In the genomic region with DNA sequence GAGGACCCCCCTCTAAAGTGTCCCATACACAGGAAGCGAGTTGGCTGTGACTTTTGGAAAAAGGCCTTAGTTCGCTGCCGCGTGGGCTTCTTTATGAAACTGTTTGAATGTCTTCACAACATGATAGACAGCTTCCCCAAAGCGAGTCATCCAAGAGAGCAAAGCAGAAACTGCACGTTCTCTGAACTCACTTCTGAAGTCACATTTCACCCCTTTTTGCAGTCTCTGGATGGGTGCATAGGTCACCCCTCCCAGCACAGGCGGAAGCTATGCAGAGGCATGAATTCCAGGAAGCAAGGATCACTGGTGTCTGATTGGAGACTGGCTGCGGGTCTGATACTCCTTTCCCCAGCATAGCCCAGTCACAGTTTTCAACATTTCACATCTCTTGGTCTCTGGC, we compare ENCODE assay signal across 23 cellular contexts. TPM values are rescaled to one million over a fixed set of nuclear protein-coding genes. Genes with fewer than 3 reads are reported as not detected.
DNase-seq lines count a peak whose midpoint lies in the region; ATAC-seq lines count a peak whose summit lies in the region.
"Had no signal": no experiment of that assay in that cellular context is flagged by ENCODE, and none has a peak within 500 bp of the region (broad histone marks: within the 10 kb centered on the region; RNA-seq: fewer than 3 reads in every experiment).

No MANE protein-coding gene starts in this region.

- H3K36me3 Mint-ChIP-seq in activated T-cell treated with anti-CD3 and anti-CD28 coated beads, Interleukin-2, amount 50 U/mL, for 24 hours (ENCODE audit: low read depth) = peaks cover 84% of the 10 kb centered on the region
- H3K36me3 Mint-ChIP-seq in activated naive CD8-positive, alpha-beta T cell treated with anti-CD3 and anti-CD28 coated beads for 36 hours = peaks cover 38% of the 10 kb centered on the region
- H3K36me3 Mint-ChIP-seq in stimulated activated effector memory CD8-positive, alpha-beta T cell treated with anti-CD3 and anti-CD28 coated beads, Interleukin-12 subunit alpha, Interleukin-12 subunit beta, amount 100 ng/mL, for 72 hours = no peaks in the 10 kb centered on the region

- H3K27me3 Mint-ChIP-seq in activated T-cell treated with anti-CD3 and anti-CD28 coated beads, Interleukin-2, amount 50 U/mL, for 24 hours = no peaks in the 10 kb centered on the region
- H3K27me3 Mint-ChIP-seq in activated naive CD8-positive, alpha-beta T cell treated with anti-CD3 and anti-CD28 coated beads for 36 hours = no peaks in the 10 kb centered on the region
- H3K27me3 Mint-ChIP-seq: activated naive CD4-positive, alpha-beta T cell treated with anti-CD3 and anti-CD28 coated beads, Interleukin-2, amount 10 ng/mL, durations not matched to agents 7 days and 5 days had no signal

- no peak overlapping the region for H3K4me3 Mint-ChIP-seq in activated T-cell treated with anti-CD3 and anti-CD28 coated beads, Interleukin-2, amount 50 U/mL, for 24 hours
- no peak overlapping the region for H3K4me3 Mint-ChIP-seq in activated naive CD8-positive, alpha-beta T cell treated with anti-CD3 and anti-CD28 coated beads for 36 hours
- no peak overlapping the region for H3K4me3 Mint-ChIP-seq in stimulated activated effector memory CD8-positive, alpha-beta T cell treated with anti-CD3 and anti-CD28 coated beads, Interleukin-12 subunit alpha, Interleukin-12 subunit beta, amount 100 ng/mL, for 72 hours
- H3K4me3 Mint-ChIP-seq: activated naive CD4-positive, alpha-beta T cell treated with anti-CD3 and anti-CD28 coated beads, Interleukin-2, amount 10 ng/mL, durations not matched to agents 7 days and 5 days; endodermal cell; nephron progenitor cell had no signal

- H3K9me3 Mint-ChIP-seq in activated T-cell treated with anti-CD3 and anti-CD28 coated beads, Interleukin-2, amount 50 U/mL, for 24 hours = no peaks in the 10 kb centered on the region
- no peaks in the 10 kb centered on the region for H3K9me3 Mint-ChIP-seq in activated naive CD8-positive, alpha-beta T cell treated with anti-CD3 and anti-CD28 coated beads for 36 hours
- H3K9me3 Mint-ChIP-seq in stimulated activated effector memory CD8-positive, alpha-beta T cell treated with anti-CD3 and anti-CD28 coated beads, Interleukin-12 subunit alpha, Interleukin-12 subunit beta, amount 100 ng/mL, for 72 hours = no peaks in the 10 kb centered on the region
- H3K9me3 Mint-ChIP-seq: activated naive CD4-positive, alpha-beta T cell treated with anti-CD3 and anti-CD28 coated beads, Interleukin-2, amount 10 ng/mL, durations not matched to agents 7 days and 5 days; endodermal cell; nephron progenitor cell had no signal

- no peak for DNase-seq in activated T-cell treated with anti-CD3 and anti-CD28 coated beads, Interleukin-2, amount 50 U/mL, for 24 hours
- DNase-seq in activated T-cell treated with anti-CD3 and anti-CD28 coated beads, Interleukin-2, amount 50 U/mL, for 1 hour = no peak
- no peak for DNase-seq in activated naive CD8-positive, alpha-beta T cell treated with anti-CD3 and anti-CD28 coated beads for 36 hours
- DNase-seq in left lobe of liver (ENCODE audit: low spot score) (no peak), HUDEP-2 (lab: John Stamatoyannopoulos, UW; ENCODE audit: unreplicated experiment in 76 of 76) (no peak), islet precursor cell (no peak), KG1 (lab: John Stamatoyannopoulos, UW) (no peak)
- DNase-seq in stimulated activated effector memory CD8-positive, alpha-beta T cell treated with anti-CD3 and anti-CD28 coated beads, Interleukin-12 subunit alpha, Interleukin-12 subunit beta, amount 100 ng/mL, for 72 hours (ENCODE audit: low spot score in 2 of 2) = no peak
- DNase-seq: ACHN; activated naive CD4-positive, alpha-beta T cell treated with anti-CD3 and anti-CD28 coated beads, Interleukin-2, amount 10 ng/mL, durations not matched to agents 7 days and 5 days; anterior cingulate cortex; BE2C; colonic mucosa; endodermal cell; NCI-H1417; NCI-H2029 treated with DMSO at 0.1 percent for 48 hours; NCI-H2227 treated with DMSO at 0.1 percent for 48 hours; NCI-H69; nephron progenitor cell; SHP77 treated with DMSO at 0.1 percent for 48 hours; spleen; T-helper 9 cell had no signal

- H3K4me1 Mint-ChIP-seq in activated T-cell treated with anti-CD3 and anti-CD28 coated beads, Interleukin-2, amount 50 U/mL, for 24 hours (ENCODE audit: low read depth) = peaks cover 18% of the 10 kb centered on the region
- peaks cover 15% of the 10 kb centered on the region for H3K4me1 Mint-ChIP-seq in activated naive CD8-positive, alpha-beta T cell treated with anti-CD3 and anti-CD28 coated beads for 36 hours
- peaks cover 29% of the 10 kb centered on the region for H3K4me1 Mint-ChIP-seq in stimulated activated effector memory CD8-positive, alpha-beta T cell treated with anti-CD3 and anti-CD28 coated beads, Interleukin-12 subunit alpha, Interleukin-12 subunit beta, amount 100 ng/mL, for 72 hours
- H3K4me1 Mint-ChIP-seq: endodermal cell, nephron progenitor cell had no signal

- ATAC-seq in left lobe of liver = peak; percentile 44
- ATAC-seq in stimulated activated effector memory CD8-positive, alpha-beta T cell treated with anti-CD3 and anti-CD28 coated beads, Interleukin-12 subunit alpha, Interleukin-12 subunit beta, amount 100 ng/mL, for 72 hours = peak; percentile 57
- ATAC-seq: Panc1 had no signal

- H3K27ac Mint-ChIP-seq in activated T-cell treated with anti-CD3 and anti-CD28 coated beads, Interleukin-2, amount 50 U/mL, for 24 hours = peak overlapping the region; percentile 47
- H3K27ac Mint-ChIP-seq in activated naive CD8-positive, alpha-beta T cell treated with anti-CD3 and anti-CD28 coated beads for 36 hours = peak overlapping the region; percentile 48
- H3K27ac Mint-ChIP-seq in stimulated activated effector memory CD8-positive, alpha-beta T cell treated with anti-CD3 and anti-CD28 coated beads, Interleukin-12 subunit alpha, Interleukin-12 subunit beta, amount 100 ng/mL, for 72 hours = no peak overlapping the region
- H3K27ac Mint-ChIP-seq: activated naive CD4-positive, alpha-beta T cell treated with anti-CD3 and anti-CD28 coated beads, Interleukin-2, amount 10 ng/mL, durations not matched to agents 7 days and 5 days; endodermal cell; nephron progenitor cell had no signal

RNA-seq across cellular contexts. Expression of a gene that starts 10.6 kb away (rescaled TPM):
- total RNA-seq in activated naive CD8-positive, alpha-beta T cell treated with anti-CD3 and anti-CD28 coated beads for 36 hours = 100 to 1,000 TPM; 698 to 708 TPM
- total RNA-seq in left lobe of liver = 194 TPM

RNA-seq across cellular contexts. Expression of a gene that starts 28.6 kb away (rescaled TPM):
- total RNA-seq in activated naive CD8-positive, alpha-beta T cell treated with anti-CD3 and anti-CD28 coated beads for 36 hours = 10 to 100 TPM; 42.0 to 43.7 TPM
- total RNA-seq in left lobe of liver = 3.3 TPM

RNA-seq across cellular contexts. Expression of a gene that starts 52.6 kb away (rescaled TPM):
- total RNA-seq in activated naive CD8-positive, alpha-beta T cell treated with anti-CD3 and anti-CD28 coated beads for 36 hours = 100 to 1,000 TPM; 174 to 177 TPM
- total RNA-seq in left lobe of liver = 18.1 TPM
